12 cellular contexts compared by ENCODE assay signal in the genomic region with DNA sequence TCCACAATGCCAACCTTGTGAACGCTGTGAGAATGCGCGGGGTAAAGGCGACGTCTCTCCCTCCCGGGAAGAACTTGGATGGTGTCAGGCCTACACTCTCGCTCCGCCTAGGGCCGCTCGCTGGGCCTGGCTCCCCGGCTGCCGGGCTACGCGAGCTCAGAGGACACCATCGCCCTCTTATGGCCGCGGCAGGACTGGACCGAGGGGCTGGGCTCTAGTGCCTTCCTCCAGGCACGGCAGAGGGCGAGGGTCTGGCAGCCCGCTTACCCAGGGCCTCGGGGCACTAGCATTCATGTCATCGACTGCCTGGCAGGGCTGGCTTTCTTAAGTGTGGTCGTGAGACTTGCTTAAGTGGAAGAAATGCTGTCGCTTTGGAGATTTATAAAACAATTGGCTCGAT. TPM values are rescaled to one million over a fixed set of nuclear protein-coding genes. Genes with fewer than 3 reads are reported as not detected.
DNase-seq lines count a peak whose midpoint lies in the region; ATAC-seq and TF ChIP-seq lines count a peak whose summit lies in the region.
"Had no signal": no experiment of that assay in that cellular context is flagged by ENCODE, and none has a peak within 500 bp of the region (broad histone marks: within the 10 kb centered on the region; RNA-seq: fewer than 3 reads in every experiment).

No MANE protein-coding gene starts in this region.

- H3K27me3 ChIP-seq in kidney epithelial cell (ENCODE audit: control insufficient read depth, insufficient read depth, low read length): no peaks in the 10 kb centered on the region
- no peaks in the 10 kb centered on the region for H3K27me3 ChIP-seq in upper lobe of right lung
- H3K27me3 ChIP-seq: suprapubic skin had no signal

- no peak overlapping the region for H3K4me3 ChIP-seq in kidney epithelial cell (ENCODE audit: low read depth, low read length)
- no peak overlapping the region for H3K4me3 ChIP-seq in upper lobe of right lung

- no peaks in the 10 kb centered on the region for H3K9me3 ChIP-seq in upper lobe of right lung
- H3K9me3 ChIP-seq: prostate gland, suprapubic skin had no signal

- H3K27ac ChIP-seq in upper lobe of right lung: no peak overlapping the region
- H3K27ac ChIP-seq: suprapubic skin had no signal

- H3K36me3 ChIP-seq in kidney epithelial cell (ENCODE audit: control insufficient read depth, insufficient read depth, low read length): no peaks in the 10 kb centered on the region
- peaks cover 18% of the 10 kb centered on the region for H3K36me3 ChIP-seq in upper lobe of right lung
- H3K36me3 ChIP-seq: prostate gland had no signal

- ATAC-seq in HG03354 (IDR thresholded peaks at IDR 0.05; ENCODE audit: poor library complexity, severe bottlenecking, unreplicated experiment) (no peak), upper lobe of right lung (no peak), GM19023 (IDR thresholded peaks at IDR 0.05; ENCODE audit: unreplicated experiment) (no peak)

- H3K36me3 Mint-ChIP-seq in brain: peaks cover 23% of the 10 kb centered on the region

- peaks cover 25% of the 10 kb centered on the region for H3K27me3 Mint-ChIP-seq in brain

- peaks cover 17% of the 10 kb centered on the region for H3K4me1 ChIP-seq in upper lobe of right lung
- H3K4me1 ChIP-seq: prostate gland had no signal

- H3K9me3 Mint-ChIP-seq in brain: no peaks in the 10 kb centered on the region

- TF ChIP-seq CTCF in brain (conservative IDR thresholded peaks at IDR 0.05): peak in 1 of 2 experiments; percentile 46
- TF ChIP-seq CTCF in kidney epithelial cell (IDR thresholded peaks at IDR 0.05; ENCODE audit: insufficient read depth, low read length, poor library complexity, severe bottlenecking): peak; percentile 42
- TF ChIP-seq CTCF in upper lobe of right lung (IDR thresholded peaks at IDR 0.05): no peak

- H3K4me1 Mint-ChIP-seq in brain: peaks cover 60% of the 10 kb centered on the region

- peak; percentile 32 for DNase-seq in stimulated activated CD4-positive, alpha-beta T cell treated with anti-CD3 and anti-CD28 coated beads, Interleukin-15, amount 100 ng/mL, for 24 hours
- no peak for DNase-seq in stimulated activated CD4-positive, alpha-beta T cell treated with anti-CD3 and anti-CD28 coated beads, Interleukin-2, amount 100 ng/mL, for 48 hours
- DNase-seq in kidney epithelial cell (ENCODE audit: low read depth): no peak
- no peak for DNase-seq in upper lobe of right lung
- DNase-seq in COR-L47 (lab: John Stamatoyannopoulos, UW): no peak
- DNase-seq: DMS153, NCI-H1048 had no signal

- intact Hi-C loops in upper lobe of right lung (cut with DNase I): no loop called here

- H3K4me3 Mint-ChIP-seq in brain: peak overlapping the region; percentile 94 to 98 (median 97)

- H3K27ac Mint-ChIP-seq in brain: peak overlapping the region in 4 of 5 experiments; percentile 60 to 99 (median 97)

RNA-seq across cellular contexts. Expression of a gene that starts 1.2 kb away (rescaled TPM):
- polyA plus RNA-seq in brain (ENCODE audit: insufficient read depth, low read depth, low replicate concordance): 33.7 TPM
- total RNA-seq in kidney epithelial cell (20.6 and 24.9 TPM in 2 replicates), upper lobe of right lung (23.0 TPM)

RNA-seq across cellular contexts. Expression of a gene that starts 28.0 kb away (rescaled TPM):
- polyA plus RNA-seq in brain (ENCODE audit: insufficient read depth, low read depth, low replicate concordance): 0.17 TPM
- total RNA-seq in kidney epithelial cell (0.07 and 0.13 TPM in 2 replicates), upper lobe of right lung (not detected)
- total RNA-seq: prostate gland, suprapubic skin had no signal
